In the genomic region with DNA sequence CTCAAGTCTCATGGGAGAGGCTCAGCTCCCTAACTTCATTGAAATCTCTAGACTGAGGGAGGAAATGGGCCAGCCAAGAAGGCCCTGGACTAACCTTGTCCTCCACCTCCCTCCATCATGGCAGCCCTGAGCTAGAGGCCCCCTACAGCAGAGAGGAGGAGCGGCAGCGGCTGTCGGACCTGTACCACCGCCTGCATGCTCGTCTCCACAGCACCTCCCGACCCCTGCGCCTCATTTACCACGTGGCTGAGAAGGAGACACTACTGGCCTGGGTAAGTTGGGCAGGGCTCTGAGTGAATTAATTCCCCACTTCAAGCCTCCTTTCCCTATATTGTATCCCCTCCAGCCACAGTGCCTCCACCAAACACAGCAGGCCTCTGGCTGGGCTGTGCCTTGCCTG, we compare ENCODE assay signal across 2 cellular contexts.
TF ChIP-seq lines count a peak whose summit lies in the region.

No MANE protein-coding gene starts in this region.

TF ChIP-seq in SK-N-SH, 30 proteins besides CTCF, POLR2A, EP300 and RAD21:
- TF ChIP-seq REST (IDR thresholded peaks at IDR 0.05; ENCODE audit: low read depth, low read length) = no peak
- TF ChIP-seq, protein P1, sequence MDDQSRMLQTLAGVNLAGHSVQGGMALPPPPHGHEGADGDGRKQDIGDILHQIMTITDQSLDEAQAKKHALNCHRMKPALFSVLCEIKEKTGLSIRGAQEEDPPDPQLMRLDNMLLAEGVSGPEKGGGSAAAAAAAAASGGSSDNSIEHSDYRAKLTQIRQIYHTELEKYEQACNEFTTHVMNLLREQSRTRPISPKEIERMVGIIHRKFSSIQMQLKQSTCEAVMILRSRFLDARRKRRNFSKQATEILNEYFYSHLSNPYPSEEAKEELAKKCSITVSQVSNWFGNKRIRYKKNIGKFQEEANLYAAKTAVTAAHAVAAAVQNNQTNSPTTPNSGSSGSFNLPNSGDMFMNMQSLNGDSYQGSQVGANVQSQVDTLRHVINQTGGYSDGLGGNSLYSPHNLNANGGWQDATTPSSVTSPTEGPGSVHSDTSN (IDR thresholded peaks at IDR 0.05) = no peak
- TF ChIP-seq GABPA (IDR thresholded peaks at IDR 0.05; ENCODE audit: low read depth) = no peak
- TF ChIP-seq MEF2A (IDR thresholded peaks at IDR 0.05; ENCODE audit: borderline replicate concordance, low read depth) = no peak
- no peak for TF ChIP-seq ELF1 (IDR thresholded peaks at IDR 0.05)
- TF ChIP-seq MAX (IDR thresholded peaks at IDR 0.05; ENCODE audit: low read depth) = no peak
- TF ChIP-seq FOXM1 (IDR thresholded peaks at IDR 0.05; ENCODE audit: low read depth) = no peak
- no peak for TF ChIP-seq FOXJ3 (CRISPR knock-in tag; IDR thresholded peaks at IDR 0.05)
- TF ChIP-seq, protein P2, sequence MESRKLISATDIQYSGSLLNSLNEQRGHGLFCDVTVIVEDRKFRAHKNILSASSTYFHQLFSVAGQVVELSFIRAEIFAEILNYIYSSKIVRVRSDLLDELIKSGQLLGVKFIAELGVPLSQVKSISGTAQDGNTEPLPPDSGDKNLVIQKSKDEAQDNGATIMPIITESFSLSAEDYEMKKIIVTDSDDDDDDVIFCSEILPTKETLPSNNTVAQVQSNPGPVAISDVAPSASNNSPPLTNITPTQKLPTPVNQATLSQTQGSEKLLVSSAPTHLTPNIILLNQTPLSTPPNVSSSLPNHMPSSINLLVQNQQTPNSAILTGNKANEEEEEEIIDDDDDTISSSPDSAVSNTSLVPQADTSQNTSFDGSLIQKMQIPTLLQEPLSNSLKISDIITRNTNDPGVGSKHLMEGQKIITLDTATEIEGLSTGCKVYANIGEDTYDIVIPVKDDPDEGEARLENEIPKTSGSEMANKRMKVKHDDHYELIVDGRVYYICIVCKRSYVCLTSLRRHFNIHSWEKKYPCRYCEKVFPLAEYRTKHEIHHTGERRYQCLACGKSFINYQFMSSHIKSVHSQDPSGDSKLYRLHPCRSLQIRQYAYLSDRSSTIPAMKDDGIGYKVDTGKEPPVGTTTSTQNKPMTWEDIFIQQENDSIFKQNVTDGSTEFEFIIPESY (IDR thresholded peaks at IDR 0.05; ENCODE audit: borderline replicate concordance, low read depth) = no peak
- no peak for TF ChIP-seq GATA2 (CRISPR knock-in tag; IDR thresholded peaks at IDR 0.05)
- no peak for TF ChIP-seq NFIC (IDR thresholded peaks at IDR 0.05; ENCODE audit: borderline replicate concordance)

TF ChIP-seq in SK-N-SH treated with all-trans-retinoic acid at 6 μM for 48 hours, 23 proteins besides CTCF, POLR2A, EP300 and RAD21 (continued from another document):
- TF ChIP-seq, protein P3, sequence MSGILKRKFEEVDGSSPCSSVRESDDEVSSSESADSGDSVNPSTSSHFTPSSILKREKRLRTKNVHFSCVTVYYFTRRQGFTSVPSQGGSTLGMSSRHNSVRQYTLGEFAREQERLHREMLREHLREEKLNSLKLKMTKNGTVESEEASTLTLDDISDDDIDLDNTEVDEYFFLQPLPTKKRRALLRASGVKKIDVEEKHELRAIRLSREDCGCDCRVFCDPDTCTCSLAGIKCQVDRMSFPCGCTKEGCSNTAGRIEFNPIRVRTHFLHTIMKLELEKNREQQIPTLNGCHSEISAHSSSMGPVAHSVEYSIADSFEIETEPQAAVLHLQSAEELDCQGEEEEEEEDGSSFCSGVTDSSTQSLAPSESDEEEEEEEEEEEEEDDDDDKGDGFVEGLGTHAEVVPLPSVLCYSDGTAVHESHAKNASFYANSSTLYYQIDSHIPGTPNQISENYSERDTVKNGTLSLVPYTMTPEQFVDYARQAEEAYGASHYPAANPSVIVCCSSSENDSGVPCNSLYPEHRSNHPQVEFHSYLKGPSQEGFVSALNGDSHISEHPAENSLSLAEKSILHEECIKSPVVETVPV (CRISPR knock-in tag; IDR thresholded peaks at IDR 0.05) = no peak
- TF ChIP-seq, protein P4, sequence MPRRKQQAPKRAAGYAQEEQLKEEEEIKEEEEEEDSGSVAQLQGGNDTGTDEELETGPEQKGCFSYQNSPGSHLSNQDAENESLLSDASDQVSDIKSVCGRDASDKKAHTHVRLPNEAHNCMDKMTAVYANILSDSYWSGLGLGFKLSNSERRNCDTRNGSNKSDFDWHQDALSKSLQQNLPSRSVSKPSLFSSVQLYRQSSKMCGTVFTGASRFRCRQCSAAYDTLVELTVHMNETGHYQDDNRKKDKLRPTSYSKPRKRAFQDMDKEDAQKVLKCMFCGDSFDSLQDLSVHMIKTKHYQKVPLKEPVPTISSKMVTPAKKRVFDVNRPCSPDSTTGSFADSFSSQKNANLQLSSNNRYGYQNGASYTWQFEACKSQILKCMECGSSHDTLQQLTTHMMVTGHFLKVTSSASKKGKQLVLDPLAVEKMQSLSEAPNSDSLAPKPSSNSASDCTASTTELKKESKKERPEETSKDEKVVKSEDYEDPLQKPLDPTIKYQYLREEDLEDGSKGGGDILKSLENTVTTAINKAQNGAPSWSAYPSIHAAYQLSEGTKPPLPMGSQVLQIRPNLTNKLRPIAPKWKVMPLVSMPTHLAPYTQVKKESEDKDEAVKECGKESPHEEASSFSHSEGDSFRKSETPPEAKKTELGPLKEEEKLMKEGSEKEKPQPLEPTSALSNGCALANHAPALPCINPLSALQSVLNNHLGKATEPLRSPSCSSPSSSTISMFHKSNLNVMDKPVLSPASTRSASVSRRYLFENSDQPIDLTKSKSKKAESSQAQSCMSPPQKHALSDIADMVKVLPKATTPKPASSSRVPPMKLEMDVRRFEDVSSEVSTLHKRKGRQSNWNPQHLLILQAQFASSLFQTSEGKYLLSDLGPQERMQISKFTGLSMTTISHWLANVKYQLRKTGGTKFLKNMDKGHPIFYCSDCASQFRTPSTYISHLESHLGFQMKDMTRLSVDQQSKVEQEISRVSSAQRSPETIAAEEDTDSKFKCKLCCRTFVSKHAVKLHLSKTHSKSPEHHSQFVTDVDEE (CRISPR knock-in tag; IDR thresholded peaks at IDR 0.05) = no peak
- TF ChIP-seq ARNTL (CRISPR knock-in tag; IDR thresholded peaks at IDR 0.05; ENCODE audit: borderline replicate concordance, low read depth) (no peak), BACH2 (CRISPR knock-in tag; IDR thresholded peaks at IDR 0.05; ENCODE audit: borderline replicate concordance) (no peak), CSDC2 (CRISPR knock-in tag; IDR thresholded peaks at IDR 0.05) (no peak), PPARA (CRISPR knock-in tag; IDR thresholded peaks at IDR 0.05; ENCODE audit: borderline replicate concordance) (no peak), ZNF565 (CRISPR knock-in tag; conservative IDR thresholded peaks at IDR 0.05; ENCODE audit: low read depth) (no peak), ZNF8 (CRISPR knock-in tag; IDR thresholded peaks at IDR 0.05) (no peak), ESRRG (CRISPR knock-in tag; IDR thresholded peaks at IDR 0.05) (no peak), ZNF70 (CRISPR knock-in tag; IDR thresholded peaks at IDR 0.05) (no peak), ZC3H10 (CRISPR knock-in tag; IDR thresholded peaks at IDR 0.05) (no peak), TCF4 (CRISPR knock-in tag; IDR thresholded peaks at IDR 0.05; ENCODE audit: borderline replicate concordance) (no peak)
